ENCODE assay signal across 3 cellular contexts in genomic region chr4:150018257-150018656, GRCh38.
A peak's percentile ranks its signal among the peaks of the same experiment; 100 is the strongest.
TF ChIP-seq lines count a peak whose summit lies in the region.

No MANE protein-coding gene starts in this region.

TF ChIP-seq in GM23338, 12 proteins besides CTCF, POLR2A, EP300 and RAD21:
- TF ChIP-seq POLR2AphosphoS5 (IDR thresholded peaks at IDR 0.05; ENCODE audit: low read depth) (no peak), JUNB (IDR thresholded peaks at IDR 0.05; ENCODE audit: unreplicated experiment) (no peak), STAT1 (IDR thresholded peaks at IDR 0.05; ENCODE audit: unreplicated experiment) (no peak)
- TF ChIP-seq, protein P1, sequence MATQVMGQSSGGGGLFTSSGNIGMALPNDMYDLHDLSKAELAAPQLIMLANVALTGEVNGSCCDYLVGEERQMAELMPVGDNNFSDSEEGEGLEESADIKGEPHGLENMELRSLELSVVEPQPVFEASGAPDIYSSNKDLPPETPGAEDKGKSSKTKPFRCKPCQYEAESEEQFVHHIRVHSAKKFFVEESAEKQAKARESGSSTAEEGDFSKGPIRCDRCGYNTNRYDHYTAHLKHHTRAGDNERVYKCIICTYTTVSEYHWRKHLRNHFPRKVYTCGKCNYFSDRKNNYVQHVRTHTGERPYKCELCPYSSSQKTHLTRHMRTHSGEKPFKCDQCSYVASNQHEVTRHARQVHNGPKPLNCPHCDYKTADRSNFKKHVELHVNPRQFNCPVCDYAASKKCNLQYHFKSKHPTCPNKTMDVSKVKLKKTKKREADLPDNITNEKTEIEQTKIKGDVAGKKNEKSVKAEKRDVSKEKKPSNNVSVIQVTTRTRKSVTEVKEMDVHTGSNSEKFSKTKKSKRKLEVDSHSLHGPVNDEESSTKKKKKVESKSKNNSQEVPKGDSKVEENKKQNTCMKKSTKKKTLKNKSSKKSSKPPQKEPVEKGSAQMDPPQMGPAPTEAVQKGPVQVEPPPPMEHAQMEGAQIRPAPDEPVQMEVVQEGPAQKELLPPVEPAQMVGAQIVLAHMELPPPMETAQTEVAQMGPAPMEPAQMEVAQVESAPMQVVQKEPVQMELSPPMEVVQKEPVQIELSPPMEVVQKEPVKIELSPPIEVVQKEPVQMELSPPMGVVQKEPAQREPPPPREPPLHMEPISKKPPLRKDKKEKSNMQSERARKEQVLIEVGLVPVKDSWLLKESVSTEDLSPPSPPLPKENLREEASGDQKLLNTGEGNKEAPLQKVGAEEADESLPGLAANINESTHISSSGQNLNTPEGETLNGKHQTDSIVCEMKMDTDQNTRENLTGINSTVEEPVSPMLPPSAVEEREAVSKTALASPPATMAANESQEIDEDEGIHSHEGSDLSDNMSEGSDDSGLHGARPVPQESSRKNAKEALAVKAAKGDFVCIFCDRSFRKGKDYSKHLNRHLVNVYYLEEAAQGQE (IDR thresholded peaks at IDR 0.05; ENCODE audit: unreplicated experiment), result no peak

TF ChIP-seq in H1, 55 proteins besides CTCF, POLR2A, EP300 and RAD21:
- TF ChIP-seq GTF2F1 (IDR thresholded peaks at IDR 0.05; ENCODE audit: borderline replicate concordance, low read depth, low read length) (no peak), SIN3A (conservative IDR thresholded peaks at IDR 0.05 in 1 of 2, IDR thresholded peaks at IDR 0.05 in 1 of 2; ENCODE audit: low read depth in 1 of 2, low read length in 2 of 2) (no peak), CHD2 (IDR thresholded peaks at IDR 0.05; ENCODE audit: low read length) (no peak), CEBPB (IDR thresholded peaks at IDR 0.05; ENCODE audit: low read depth, low read length) (no peak), RFX5 (IDR thresholded peaks at IDR 0.05; ENCODE audit: borderline replicate concordance, low read depth, low read length) (no peak), ATF2 (IDR thresholded peaks at IDR 0.05; ENCODE audit: low read length) (no peak), SIX5 (IDR thresholded peaks at IDR 0.05; ENCODE audit: low read depth, low read length) (no peak), TEAD4 (IDR thresholded peaks at IDR 0.05; ENCODE audit: low read depth, low read length) (no peak), SP4 (IDR thresholded peaks at IDR 0.05; ENCODE audit: low read length) (no peak), CBX5 (IDR thresholded peaks at IDR 0.05; ENCODE audit: low read depth, low read length) (no peak), SRF (IDR thresholded peaks at IDR 0.05; ENCODE audit: low read depth, low read length) (no peak), CBX8 (IDR thresholded peaks at IDR 0.05; ENCODE audit: borderline replicate concordance, low read depth, low read length) (no peak), CTBP2 (IDR thresholded peaks at IDR 0.05; ENCODE audit: borderline replicate concordance, insufficient read depth, insufficient read length, low read length) (no peak)

TF ChIP-seq in HepG2, 621 proteins besides CTCF, POLR2A, EP300 and RAD21:
- TF ChIP-seq ASH2L (IDR thresholded peaks at IDR 0.05; ENCODE audit: insufficient read length, low read depth, low read length) (no peak), CREB1 (IDR thresholded peaks at IDR 0.05) (peak; percentile 81), CREB1 (CRISPR knock-in tag; IDR thresholded peaks at IDR 0.05) (no peak), PAF1 (CRISPR knock-in tag; IDR thresholded peaks at IDR 0.05) (no peak), ZKSCAN1 (IDR thresholded peaks at IDR 0.05; ENCODE audit: low read length) (no peak)
- TF ChIP-seq, protein P1 (IDR thresholded peaks at IDR 0.05; ENCODE audit: borderline replicate concordance in 1 of 2, low read depth in 1 of 2, low read length in 2 of 2), result no peak
TF ChIP-seq in HepG2: peak in this region for 1.
